23 cellular contexts compared by ENCODE assay signal in genomic region chr3:175983369-175983768, GRCh38.
DNase-seq lines count a peak whose midpoint lies in the region; ATAC-seq, FAIRE-seq and TF ChIP-seq lines count a peak whose summit lies in the region.
"Had no signal": no experiment of that assay in that cellular context is flagged by ENCODE, and none has a peak within 500 bp of the region (broad histone marks: within the 10 kb centered on the region; RNA-seq: fewer than 3 reads in every experiment).

No MANE protein-coding gene starts in this region.

- H3K4me3 Mint-ChIP-seq in astrocyte (ENCODE audit: unreplicated experiment) = no peak overlapping the region
- H3K4me3 Mint-ChIP-seq in stimulated activated memory B cell treated with anti-CD40 and anti-IgM and Interleukin-4, amounts not matched to agents 10 μg/mL and 1 μg/mL and 100 μg/mL, for 72 hours = no peak overlapping the region
- H3K4me3 Mint-ChIP-seq: CD8-positive, alpha-beta memory T cell; GM23338 had no signal

- H3K36me3 ChIP-seq in GM23248 (ENCODE audit: low read depth) (no peaks in the 10 kb centered on the region), astrocyte (ENCODE audit: insufficient read depth, low read length) (no peaks in the 10 kb centered on the region), mesenchymal stem cell (ENCODE audit: control insufficient read depth in 1 of 2, insufficient read depth in 2 of 2, low read depth in 1 of 2, low read length in 2 of 2) (no peaks in the 10 kb centered on the region)
- H3K36me3 ChIP-seq in effector memory CD4-positive, alpha-beta T cell (ENCODE audit: control insufficient read depth, insufficient read depth, low read length) = no peaks in the 10 kb centered on the region
- H3K36me3 ChIP-seq: BLaER1 treated with 17β-estradiol and CSF1 and Interleukin-3, amounts not matched to agents 10 nM and 100 nM had no signal

- peak; percentile 34 for FAIRE-seq in astrocyte (lab: Jason Lieb, UNC)

- H3K79me2 ChIP-seq in GM23248 (ENCODE audit: insufficient read depth) (no peaks in the 10 kb centered on the region), astrocyte (ENCODE audit: insufficient read depth, low read length) (no peaks in the 10 kb centered on the region)

- H3K4me1 ChIP-seq in GM23248 (ENCODE audit: insufficient read depth) = peaks cover 10% of the 10 kb centered on the region; the same call in 1 of the 2 replicates
- H3K4me1 ChIP-seq in astrocyte (ENCODE audit: insufficient read depth, low read length) = no peaks in the 10 kb centered on the region
- no peaks in the 10 kb centered on the region for H3K4me1 ChIP-seq in mesenchymal stem cell (ENCODE audit: control insufficient read depth, insufficient read depth, low read depth, low read length)
- H3K4me1 ChIP-seq in effector memory CD4-positive, alpha-beta T cell (ENCODE audit: control insufficient read depth, insufficient read depth, low read length, poor library complexity, severe bottlenecking) = no peaks in the 10 kb centered on the region
- H3K4me1 ChIP-seq: BLaER1 treated with 17β-estradiol and CSF1 and Interleukin-3, amounts not matched to agents 10 nM and 100 nM had no signal

- H3K79me1 ChIP-seq in mesenchymal stem cell (replicated peaks; ENCODE audit: low read length, poor library complexity, severe bottlenecking) = no peaks in the 10 kb centered on the region

- no peak overlapping the region for H3K27ac Mint-ChIP-seq in astrocyte (ENCODE audit: unreplicated experiment)
- no peak overlapping the region for H3K27ac Mint-ChIP-seq in stimulated activated memory B cell treated with anti-CD40 and anti-IgM and Interleukin-4, amounts not matched to agents 10 μg/mL and 1 μg/mL and 100 μg/mL, for 72 hours
- H3K27ac Mint-ChIP-seq: CD8-positive, alpha-beta memory T cell; GM23338 had no signal

- H2AK5ac ChIP-seq in mesenchymal stem cell (ENCODE audit: low read length, severe bottlenecking) = no peak overlapping the region

- H3K4me2 ChIP-seq in GM23248 (ENCODE audit: unreplicated experiment) (no peak overlapping the region), astrocyte (ENCODE audit: low read length) (no peak overlapping the region), mesenchymal stem cell (ENCODE audit: low read length, poor library complexity, severe bottlenecking) (no peak overlapping the region)
- H3K4me2 ChIP-seq: BLaER1 treated with 17β-estradiol and CSF1 and Interleukin-3, amounts not matched to agents 10 nM and 100 nM; GM23338 had no signal

- H3F3A ChIP-seq in GM23248 (ENCODE audit: insufficient read depth) = no peaks in the 10 kb centered on the region

- no peak overlapping the region for H3K23ac ChIP-seq in mesenchymal stem cell (ENCODE audit: low read length in 2 of 2)

- H4K8ac ChIP-seq in mesenchymal stem cell (ENCODE audit: low read length) = no peak overlapping the region

- H2BK12ac ChIP-seq in mesenchymal stem cell (ENCODE audit: low read length in 2 of 2) = no peak overlapping the region

- H3K18ac ChIP-seq in mesenchymal stem cell (ENCODE audit: low read depth in 1 of 2, low read length in 2 of 2) = no peak overlapping the region

- H2AFZ ChIP-seq in GM23248 = 0 out of 2 replicates have a peak overlapping the region, but pooled peaks have one; percentile 18
- no peak overlapping the region for H2AFZ ChIP-seq in astrocyte (ENCODE audit: low read depth, low read length)
- no peak overlapping the region for H2AFZ ChIP-seq in mesenchymal stem cell (ENCODE audit: low read depth, low read length)
- H2AFZ ChIP-seq: GM23338 had no signal

- H3K4me3 ChIP-seq in AG09309 (ENCODE audit: control insufficient read depth, low read depth, low read length) (no peak overlapping the region), GM23248 (no peak overlapping the region), astrocyte (ENCODE audit: insufficient read depth, low read depth, low read length) (no peak overlapping the region), mesenchymal stem cell (ENCODE audit: insufficient read depth in 1 of 2, low read depth in 1 of 2, low read length in 2 of 2) (no peak overlapping the region)
- no peak overlapping the region for H3K4me3 ChIP-seq in effector memory CD4-positive, alpha-beta T cell (ENCODE audit: insufficient read depth, low read depth, low read length, poor library complexity, severe bottlenecking)
- H3K4me3 ChIP-seq: BLaER1 treated with 17β-estradiol and CSF1 and Interleukin-3, amounts not matched to agents 10 nM and 100 nM; GM23338; SK-N-MC had no signal

- H3K27me3 Mint-ChIP-seq in astrocyte (ENCODE audit: low read depth, unreplicated experiment) = peaks cover 2% of the 10 kb centered on the region
- H3K27me3 Mint-ChIP-seq in stimulated activated memory B cell treated with anti-CD40 and anti-IgM and Interleukin-4, amounts not matched to agents 10 μg/mL and 1 μg/mL and 100 μg/mL, for 72 hours = no peaks in the 10 kb centered on the region
- H3K27me3 Mint-ChIP-seq: CD8-positive, alpha-beta memory T cell had no signal

- H4K91ac ChIP-seq in mesenchymal stem cell (ENCODE audit: low read length) = no peak overlapping the region

- WGBS in GM23248 (ENCODE audit: low coverage in 1 of 2, low lambda C conversion rate in 2 of 2, missing lambda C conversion rate in 2 of 2), 2 experiments = 14 to 35% methylated on average over 1 of the region's 1 CpG
- WGBS in mesenchymal stem cell = no CpG with 5 or more reads among the region's 1 CpG

- no peaks in the 10 kb centered on the region; the same call in 1 of the 2 replicates for H3K9me2 ChIP-seq in GM23248 (ENCODE audit: insufficient read depth)

- H3K27ac ChIP-seq in GM23248 = no peak overlapping the region
- H3K27ac ChIP-seq in astrocyte (ENCODE audit: low read depth, low read length) = no peak overlapping the region
- no peak overlapping the region for H3K27ac ChIP-seq in mesenchymal stem cell (ENCODE audit: low read length, poor library complexity, severe bottlenecking)
- H3K27ac ChIP-seq in effector memory CD4-positive, alpha-beta T cell (ENCODE audit: insufficient read depth, low read length, poor library complexity, severe bottlenecking) = no peak overlapping the region
- H3K27ac ChIP-seq: BLaER1 treated with 17β-estradiol and CSF1 and Interleukin-3, amounts not matched to agents 10 nM and 100 nM; SK-N-MC had no signal

- no peaks in the 10 kb centered on the region for H3K9me3 Mint-ChIP-seq in astrocyte (ENCODE audit: unreplicated experiment)
- peaks cover 8% of the 10 kb centered on the region for H3K9me3 Mint-ChIP-seq in stimulated activated memory B cell treated with anti-CD40 and anti-IgM and Interleukin-4, amounts not matched to agents 10 μg/mL and 1 μg/mL and 100 μg/mL, for 72 hours

- no peaks in the 10 kb centered on the region for H3K27me3 ChIP-seq in GM23248 (replicated peaks; ENCODE audit: insufficient read depth)
- H3K27me3 ChIP-seq in astrocyte (ENCODE audit: insufficient read depth, low read length) = no peaks in the 10 kb centered on the region
- no peaks in the 10 kb centered on the region for H3K27me3 ChIP-seq in mesenchymal stem cell (ENCODE audit: control insufficient read depth in 1 of 2, insufficient read depth in 1 of 2, low read length in 2 of 2)
- H3K27me3 ChIP-seq in effector memory CD4-positive, alpha-beta T cell (replicated peaks; ENCODE audit: control insufficient read depth, insufficient read depth, low read length, poor library complexity, severe bottlenecking) = no peaks in the 10 kb centered on the region
- H3K27me3 ChIP-seq: BLaER1 treated with 17β-estradiol and CSF1 and Interleukin-3, amounts not matched to agents 10 nM and 100 nM had no signal

- no peak overlapping the region for H2BK120ac ChIP-seq in mesenchymal stem cell (ENCODE audit: low read depth, low read length)

- DNase-seq in AG09309 (ENCODE audit: low read depth) (peak; percentile 52), GM23248 (no peak), astrocyte (ENCODE audit: low read depth) (peak; percentile 3), mesenchymal stem cell (peak; percentile 70)
- no peak for DNase-seq in effector memory CD4-positive, alpha-beta T cell
- DNase-seq: 8988T; CD8-positive, alpha-beta memory T cell; KG1; NCI-H1048; NCI-H1436; NCI-H1930; NCI-H226; NCI-H524; NCI-H82; OCI-M1; SHP77 had no signal

- no peak overlapping the region for H3K9ac ChIP-seq in GM23248
- H3K9ac ChIP-seq in astrocyte (ENCODE audit: low read length) = no peak overlapping the region
- H3K9ac ChIP-seq in mesenchymal stem cell (ENCODE audit: low read length) = no peak overlapping the region
- H3K9ac ChIP-seq: BLaER1 treated with 17β-estradiol and CSF1 and Interleukin-3, amounts not matched to agents 10 nM and 100 nM had no signal

- no peak overlapping the region for H3K14ac ChIP-seq in mesenchymal stem cell (ENCODE audit: low read length in 2 of 2)

- H3K4ac ChIP-seq in mesenchymal stem cell (ENCODE audit: low read depth in 1 of 2, low read length in 2 of 2) = no peak overlapping the region

- no peaks in the 10 kb centered on the region for H3K4me1 Mint-ChIP-seq in astrocyte (ENCODE audit: low read depth, unreplicated experiment)
- H3K4me1 Mint-ChIP-seq in stimulated activated memory B cell treated with anti-CD40 and anti-IgM and Interleukin-4, amounts not matched to agents 10 μg/mL and 1 μg/mL and 100 μg/mL, for 72 hours = no peaks in the 10 kb centered on the region
- H3K4me1 Mint-ChIP-seq: CD8-positive, alpha-beta memory T cell had no signal

- no peaks in the 10 kb centered on the region for H3K9me3 ChIP-seq in GM23248 (ENCODE audit: low read depth)
- H3K9me3 ChIP-seq in astrocyte (ENCODE audit: insufficient read depth, low read depth, low read length) = no peaks in the 10 kb centered on the region
- H3K9me3 ChIP-seq in mesenchymal stem cell (ENCODE audit: control insufficient read depth, low read length) = peaks cover 12% of the 10 kb centered on the region
- no peaks in the 10 kb centered on the region for H3K9me3 ChIP-seq in effector memory CD4-positive, alpha-beta T cell (ENCODE audit: control insufficient read depth, low read length)

- H2BK15ac ChIP-seq in mesenchymal stem cell (ENCODE audit: low read depth, poor library complexity, severe bottlenecking) = no peak overlapping the region

- ATAC-seq in stimulated activated memory B cell treated with anti-CD40 and anti-IgM and Interleukin-4, amounts not matched to agents 10 μg/mL and 1 μg/mL and 100 μg/mL, for 72 hours = no peak
- ATAC-seq in HG03095 (IDR thresholded peaks at IDR 0.05; ENCODE audit: unreplicated experiment) (no peak), GM21786 (IDR thresholded peaks at IDR 0.05; ENCODE audit: unreplicated experiment) (no peak)
- ATAC-seq: GM23338, HCT116 had no signal

- no peak overlapping the region for H2BK5ac ChIP-seq in mesenchymal stem cell (ENCODE audit: low read depth, low read length, poor library complexity, severe bottlenecking)

- peaks cover 2% of the 10 kb centered on the region for H3K36me3 Mint-ChIP-seq in astrocyte (ENCODE audit: low read depth, unreplicated experiment)
- no peaks in the 10 kb centered on the region for H3K36me3 Mint-ChIP-seq in stimulated activated memory B cell treated with anti-CD40 and anti-IgM and Interleukin-4, amounts not matched to agents 10 μg/mL and 1 μg/mL and 100 μg/mL, for 72 hours
- H3K36me3 Mint-ChIP-seq: CD8-positive, alpha-beta memory T cell had no signal

- H4K20me1 ChIP-seq in GM23248 (ENCODE audit: insufficient read depth) = no peaks in the 10 kb centered on the region
- no peaks in the 10 kb centered on the region for H4K20me1 ChIP-seq in astrocyte (ENCODE audit: insufficient read depth, low read length)
- H4K20me1 ChIP-seq: BLaER1 treated with 17β-estradiol and CSF1 and Interleukin-3, amounts not matched to agents 10 nM and 100 nM had no signal

- no peak for TF ChIP-seq CTCF in AG09309 (IDR thresholded peaks at IDR 0.05; ENCODE audit: control insufficient read depth, insufficient read depth, low read depth, low read length, missing control alignments)
- no peak for TF ChIP-seq CTCF in astrocyte (IDR thresholded peaks at IDR 0.05; ENCODE audit: insufficient read depth, low read depth, low read length)

- in situ Hi-C loops in GM23248 (cut with MboI) = no loop called here

Comparison
In these comparisons a context has a peak if more than half of its experiments do, and no peak if none do; other contexts are left out.
1. DNase-seq: peak in AG09309 (single experiment), astrocyte (single experiment) and mesenchymal stem cell (single experiment); none in GM23248 (single experiment) and effector memory CD4-positive, alpha-beta T cell (0 of 3).